Comparison of ENCODE assay signal across 23 cellular contexts in genomic region chr15:83510001-83510400, GRCh38.
"Had no signal": no experiment of that assay in that cellular context is flagged by ENCODE, and none has a peak within 500 bp of the region (broad histone marks: within the 10 kb centered on the region; RNA-seq: fewer than 3 reads in every experiment).

No MANE protein-coding gene starts in this region.

- H3K27ac ChIP-seq: breast epithelium, colonic mucosa, ovary, prostate gland, sigmoid colon, suprapubic skin had no signal

- FAIRE-seq: small intestine had no signal

- H3K9me3 ChIP-seq: breast epithelium, colonic mucosa, ovary, prostate gland, sigmoid colon, suprapubic skin, tibial nerve had no signal

- H3K4me1 ChIP-seq: breast epithelium, colonic mucosa, prostate gland, sigmoid colon, suprapubic skin, tibial nerve had no signal

- DNase-seq: activated CD4-positive, alpha-beta T cell treated with anti-CD3 and anti-CD28 coated beads for 36 hours; activated CD4-positive, CD25-positive, alpha-beta regulatory T cell; activated CD8-positive, alpha-beta memory T cell treated with anti-CD3 and anti-CD28 coated beads, Interleukin-2, amount 10 ng/mL, durations not matched to agents 7 days and 5 days; activated CD8-positive, alpha-beta T cell treated with anti-CD3 and anti-CD28 coated beads, Interleukin-2, amount 10 ng/mL, durations not matched to agents 7 days and 5 days; activated naive CD8-positive, alpha-beta T cell treated with anti-CD3 and anti-CD28 coated beads, Interleukin-2, amount 50 U/mL, for 24 hours; activated T-cell treated with anti-CD3 and anti-CD28 coated beads, Interleukin-2, amount 50 U/mL, for 48 hours; colonic mucosa; effector memory CD8-positive, alpha-beta T cell; islet precursor cell; left cardiac atrium; mammary epithelial cell; naive thymus-derived CD4-positive, alpha-beta T cell; ovary; sigmoid colon; small intestine; stimulated activated CD4-positive, alpha-beta T cell treated with anti-CD3 and anti-CD28 coated beads, Interleukin-4, amount 100 ng/mL, for 24 hours; stimulated activated naive CD8-positive, alpha-beta T cell treated with anti-CD3 and anti-CD28 coated beads, Interleukin-15, amount 100 ng/mL, for 72 hours; T-helper 2 cell had no signal

- ATAC-seq: activated CD4-positive, alpha-beta T cell treated with anti-CD3 and anti-CD28 coated beads for 36 hours; activated CD8-positive, alpha-beta memory T cell treated with anti-CD3 and anti-CD28 coated beads, Interleukin-2, amount 10 ng/mL, durations not matched to agents 7 days and 5 days; activated CD8-positive, alpha-beta T cell treated with anti-CD3 and anti-CD28 coated beads, Interleukin-2, amount 10 ng/mL, durations not matched to agents 7 days and 5 days; activated naive CD8-positive, alpha-beta T cell treated with anti-CD3 and anti-CD28 coated beads, Interleukin-2, amount 50 U/mL, for 24 hours; effector memory CD8-positive, alpha-beta T cell; left cardiac atrium; naive thymus-derived CD4-positive, alpha-beta T cell; stimulated activated effector memory CD8-positive, alpha-beta T cell treated with anti-CD3 and anti-CD28 coated beads, Interleukin-12 subunit alpha, Interleukin-12 subunit beta, amount 100 ng/mL, for 72 hours; stimulated activated naive CD8-positive, alpha-beta T cell treated with anti-CD3 and anti-CD28 coated beads, Interleukin-15, amount 100 ng/mL, for 72 hours had no signal

- H3K4me3 ChIP-seq: breast epithelium, colonic mucosa, ovary, prostate gland, sigmoid colon, suprapubic skin, tibial nerve had no signal
